12 cellular contexts compared by ENCODE assay signal in genomic region chr6:154232013-154232920, GRCh38.
A peak's percentile ranks its signal among the peaks of the same experiment; 100 is the strongest.
DNase-seq lines count a peak whose midpoint lies in the region; ATAC-seq, FAIRE-seq and TF ChIP-seq lines count a peak whose summit lies in the region.
"Had no signal": no experiment of that assay in that cellular context is flagged by ENCODE, and none has a peak within 500 bp of the region (broad histone marks: within the 10 kb centered on the region; RNA-seq: fewer than 3 reads in every experiment).

No MANE protein-coding gene starts in this region.

- H3K27ac ChIP-seq in brain microvascular endothelial cell: no peak overlapping the region
- peak overlapping the region; percentile 65 for H3K27ac ChIP-seq in naive thymus-derived CD4-positive, alpha-beta T cell (ENCODE audit: low read depth, low read length)
- H3K27ac ChIP-seq: SJSA1, thoracic aorta had no signal

- H3K36me3 Mint-ChIP-seq in naive thymus-derived CD4-positive, alpha-beta T cell: peaks cover 0 to 39% (median 17%) of the 10 kb centered on the region in 5 donors

- no peak overlapping the region for H3K4me3 ChIP-seq in brain microvascular endothelial cell (ENCODE audit: low read depth, low read length)
- H3K4me3 ChIP-seq in naive thymus-derived CD4-positive, alpha-beta T cell (ENCODE audit: low read length): peak overlapping the region; percentile 1
- H3K4me3 ChIP-seq: SJSA1, thoracic aorta had no signal

- H3K4me3 Mint-ChIP-seq in naive thymus-derived CD4-positive, alpha-beta T cell: peak overlapping the region; percentile 56 to 82 (median 68)

- intact Hi-C loops in naive thymus-derived CD4-positive, alpha-beta T cell (cut with micrococcal nuclease): loop anchor here in 1 of 2 donors (1.0 kb wide), 3 partner anchors 8 to 18 kb away; no protein-coding TSS in a partner anchor

- in situ Hi-C loops in brain microvascular endothelial cell (cut with HindIII; ENCODE audit: low pct_ligation_motif_present, low sequenced_read_pairs): no loop called here

- peak; percentile 51 for FAIRE-seq in GM18507 (lab: Jason Lieb, UNC)

- peak overlapping the region; percentile 17 to 94 (median 78) for H3K27ac Mint-ChIP-seq in naive thymus-derived CD4-positive, alpha-beta T cell

- H3K4me1 ChIP-seq in naive thymus-derived CD4-positive, alpha-beta T cell (ENCODE audit: control insufficient read depth in 2 of 2, insufficient read depth in 2 of 2, low read length in 2 of 2): peaks cover 34 to 57% of the 10 kb centered on the region in 2 donors
- H3K4me1 ChIP-seq: SJSA1 had no signal

- no peaks in the 10 kb centered on the region for H3K27me3 ChIP-seq in brain microvascular endothelial cell (replicated peaks)
- H3K27me3 ChIP-seq in naive thymus-derived CD4-positive, alpha-beta T cell (ENCODE audit: control insufficient read depth in 2 of 2, insufficient read depth in 2 of 2, low read length in 2 of 2): no peaks in the 10 kb centered on the region
- H3K27me3 ChIP-seq: SJSA1 had no signal

- CTCF ChIA-PET in naive thymus-derived CD4-positive, alpha-beta T cell (lab: Charles Lee): interaction anchor here (0.6 to 2.9 kb wide), 6 partner anchors 9 to 779 kb away, joined by 3 to 7 read pairs (median 4); no protein-coding TSS in a partner anchor

- POLR2A ChIA-PET in naive thymus-derived CD4-positive, alpha-beta T cell (lab: Charles Lee): interaction anchor here (0.7 to 3.5 kb wide), 8 partner anchors 9 to 35 kb away, joined by 3 to 37 read pairs (median 5); no protein-coding TSS in a partner anchor

- DNase-seq in GM18507 (ENCODE audit: extremely low spot score, insufficient read length, low read depth): no peak
- DNase-seq in MV-4-11 (lab: John Stamatoyannopoulos, UW): peak; percentile 27
- peak; percentile 38 for DNase-seq in brain microvascular endothelial cell
- DNase-seq in naive thymus-derived CD4-positive, alpha-beta T cell: peak in 3 of 9 donors; percentile 26 to 40 (median 31)
- no peak for DNase-seq in effector CD8-positive, alpha-beta T cell (lab: John Stamatoyannopoulos, UW)
- DNase-seq: activated CD4-positive, alpha-beta T cell treated with anti-CD3 and anti-CD28 coated beads, Interleukin-2, amount 50 U/mL, for 1 hour; central memory CD4-positive, alpha-beta T cell; NCI-H446 treated with DMSO at 0.1 percent for 48 hours had no signal

- H3K27me3 Mint-ChIP-seq in naive thymus-derived CD4-positive, alpha-beta T cell: no peaks in the 10 kb centered on the region

- H3K9me3 Mint-ChIP-seq in naive thymus-derived CD4-positive, alpha-beta T cell: no peaks in the 10 kb centered on the region

- no peaks in the 10 kb centered on the region for H3K36me3 ChIP-seq in brain microvascular endothelial cell (replicated peaks)
- no peaks in the 10 kb centered on the region for H3K36me3 ChIP-seq in naive thymus-derived CD4-positive, alpha-beta T cell (ENCODE audit: control insufficient read depth in 2 of 3, insufficient read depth in 3 of 3, low read length in 3 of 3)
- H3K36me3 ChIP-seq: SJSA1, thoracic aorta had no signal

- H3K9me3 ChIP-seq in naive thymus-derived CD4-positive, alpha-beta T cell (ENCODE audit: control insufficient read depth in 2 of 3, low read length in 3 of 3): no peaks in the 10 kb centered on the region
- H3K9me3 ChIP-seq: SJSA1, thoracic aorta had no signal

- ATAC-seq in naive thymus-derived CD4-positive, alpha-beta T cell: peak; percentile 64
- ATAC-seq in GM18517 (IDR thresholded peaks at IDR 0.05; ENCODE audit: unreplicated experiment) (no peak), HG03521 (IDR thresholded peaks at IDR 0.05; ENCODE audit: unreplicated experiment) (no peak)

- H3K4me1 Mint-ChIP-seq in naive thymus-derived CD4-positive, alpha-beta T cell: peaks cover 54 to 93% (median 89%) of the 10 kb centered on the region in 7 donors

- TF ChIP-seq CTCF in brain microvascular endothelial cell (IDR thresholded peaks at IDR 0.05; ENCODE audit: low read depth, low read length, missing control alignments): no peak

Comparison
In these comparisons a context has a peak if more than half of its experiments do, and no peak if none do; other contexts are left out.
1. DNase-seq: peak in MV-4-11 (single experiment) and brain microvascular endothelial cell (single experiment); none in GM18507 (single experiment) and effector CD8-positive, alpha-beta T cell (single experiment).